ENCODE assay signal across 22 cellular contexts in the genomic region with DNA sequence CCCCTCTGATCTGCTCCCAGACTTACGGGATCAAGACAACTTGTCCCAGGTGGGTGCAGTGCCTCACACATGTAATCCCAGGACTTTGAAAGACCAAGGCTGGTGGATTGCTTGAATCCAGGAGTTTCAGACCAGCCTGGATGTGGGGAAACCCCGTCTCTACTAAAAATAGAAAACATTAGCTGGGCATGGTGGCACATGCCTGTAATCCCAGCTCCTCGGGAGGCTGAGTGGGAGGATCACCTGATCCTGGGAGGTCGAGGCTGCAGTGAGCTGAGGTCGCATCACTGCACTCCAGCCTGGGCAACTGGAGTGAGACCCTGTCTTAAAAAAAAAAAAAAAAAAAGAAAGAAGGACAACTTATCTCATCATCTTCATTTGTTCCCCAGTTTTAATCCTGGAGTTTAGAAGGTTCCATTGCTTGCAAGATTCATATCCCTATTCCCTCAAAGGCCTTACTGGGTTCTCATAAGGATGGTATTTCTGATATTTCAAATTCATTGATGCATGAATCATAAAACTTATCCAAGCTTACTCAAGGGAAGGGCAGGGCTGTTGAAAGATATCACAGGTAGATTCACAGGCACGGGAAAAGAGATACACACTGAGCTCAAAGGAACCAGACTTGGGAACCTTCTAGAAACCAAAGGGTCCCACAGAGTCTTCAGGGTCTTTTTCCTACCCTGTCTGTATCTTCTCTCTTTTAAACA. TPM values are rescaled to one million over a fixed set of nuclear protein-coding genes. Genes with fewer than 3 reads are reported as not detected.
A peak's percentile ranks its signal among the peaks of the same experiment; 100 is the strongest.
DNase-seq lines count a peak whose midpoint lies in the region; ATAC-seq, FAIRE-seq and TF ChIP-seq lines count a peak whose summit lies in the region.
"Had no signal": no experiment of that assay in that cellular context is flagged by ENCODE, and none has a peak within 500 bp of the region (broad histone marks: within the 10 kb centered on the region; RNA-seq: fewer than 3 reads in every experiment).

No MANE protein-coding gene starts in this region.

- peak in 1 of 4 donors; percentile 23 for ATAC-seq in psoas muscle
- ATAC-seq in HG02610 (IDR thresholded peaks at IDR 0.05; ENCODE audit: unreplicated experiment) = no peak

- peak overlapping the region; percentile 33; the same call in 1 of the 2 replicates for H3K4me2 ChIP-seq in BLaER1

- no peak overlapping the region for H3K9ac ChIP-seq in BLaER1

- FAIRE-seq in urothelium cell line (lab: Jason Lieb, UNC) = no peak
- FAIRE-seq: A204.1, H1, HTR-8/SVneo had no signal

- H3K36me3 ChIP-seq in BLaER1 (peaks cover 65% of the 10 kb centered on the region), WERI-Rb-1 (no peaks in the 10 kb centered on the region), psoas muscle (ENCODE audit: insufficient read depth in 1 of 2, low read depth in 1 of 2) (no peaks in the 10 kb centered on the region), brain microvascular endothelial cell (replicated peaks) (no peaks in the 10 kb centered on the region)
- H3K36me3 ChIP-seq: Peyer's patch had no signal

- in situ Hi-C loops in GM13977 (cut with MboI; ENCODE audit: low pct_unique_long_range_greater_than_20kb, low sequenced_read_pairs, unreplicated experiment) = no loop called here
- in situ Hi-C loops in brain microvascular endothelial cell (cut with HindIII; ENCODE audit: low pct_ligation_motif_present, low sequenced_read_pairs) = no loop called here

- H3K9me3 ChIP-seq in BLaER1 (no peaks in the 10 kb centered on the region; the same call in 1 of the 2 replicates), WERI-Rb-1 (ENCODE audit: severe bottlenecking) (no peaks in the 10 kb centered on the region), psoas muscle (no peaks in the 10 kb centered on the region)
- H3K9me3 ChIP-seq: Peyer's patch had no signal

- peaks cover 75% of the 10 kb centered on the region for H4K20me1 ChIP-seq in BLaER1

- no peak for TF ChIP-seq CTCF in WERI-Rb-1 (IDR thresholded peaks at IDR 0.05; ENCODE audit: low read depth, low read length)
- TF ChIP-seq CTCF in psoas muscle (IDR thresholded peaks at IDR 0.05) = no peak
- TF ChIP-seq CTCF in GM13977 (IDR thresholded peaks at IDR 0.05; ENCODE audit: extremely low read depth, insufficient read depth, missing control alignments) = no peak
- no peak for TF ChIP-seq CTCF in brain microvascular endothelial cell (IDR thresholded peaks at IDR 0.05; ENCODE audit: low read depth, low read length, missing control alignments)

- H3K27ac ChIP-seq in BLaER1 (peak overlapping the region; percentile 40; the same call in 1 of the 2 replicates), WERI-Rb-1 (peak overlapping the region; percentile 64), psoas muscle (peak overlapping the region; percentile 94), brain microvascular endothelial cell (no peak overlapping the region)
- H3K27ac ChIP-seq: HL-60, Peyer's patch had no signal

- intact Hi-C loops in psoas muscle (cut with DNase I) = no loop called here

- DNase-seq in WERI-Rb-1 (peak; percentile 38), kidney tubule cell (ENCODE audit: low spot score) (peak; percentile 53), psoas muscle (no peak), GM13977 (ENCODE audit: low spot score) (no peak), urothelium cell line (ENCODE audit: low spot score) (no peak), brain microvascular endothelial cell (no peak)
- DNase-seq: EL, HFFc6, Kasumi-1, MM.1S, NCI-H1092 treated with DMSO at 0.1 percent for 48 hours, NCI-H226, NCI-H524 treated with DMSO at 0.1 percent for 48 hours, Peyer's patch, Right ventricle myocardium superior had no signal

- H3K4me1 ChIP-seq in BLaER1 (peaks cover 99% of the 10 kb centered on the region), psoas muscle (peaks cover 75% of the 10 kb centered on the region)

- H3K4me3 ChIP-seq in BLaER1 = no peak overlapping the region
- no peak overlapping the region for H3K4me3 ChIP-seq in WERI-Rb-1 (ENCODE audit: low read depth, low read length)
- no peak overlapping the region for H3K4me3 ChIP-seq in psoas muscle
- H3K4me3 ChIP-seq in brain microvascular endothelial cell (ENCODE audit: low read depth, low read length) = no peak overlapping the region
- H3K4me3 ChIP-seq: Peyer's patch had no signal

- 59 to 69% (median 61%) methylated on average over 6 of the region's 6 CpGs for WGBS in psoas muscle, 3 donors

- H3K27me3 ChIP-seq in BLaER1 (no peaks in the 10 kb centered on the region), WERI-Rb-1 (ENCODE audit: insufficient read depth, low read depth, severe bottlenecking) (no peaks in the 10 kb centered on the region), psoas muscle (ENCODE audit: insufficient read depth in 3 of 3, low read length in 2 of 3) (no peaks in the 10 kb centered on the region), brain microvascular endothelial cell (replicated peaks) (no peaks in the 10 kb centered on the region)
- H3K27me3 ChIP-seq: Peyer's patch had no signal

RNA-seq across cellular contexts. Expression of a gene that starts 14.6 kb away (rescaled TPM):
- 10 to 100 TPM; 29.0 to 55.3 (median 41.3) TPM for total RNA-seq in psoas muscle
- polyA plus RNA-seq in psoas muscle = 10 to 100 TPM in 2 of 3 donors, 1 to 10 TPM in 1; 9.8 to 22.5 (median 20.1) TPM

RNA-seq across cellular contexts. Expression of a gene that starts 37.6 kb away (rescaled TPM):
- total RNA-seq in psoas muscle = 10 to 100 TPM; 26.6 to 35.3 (median 29.7) TPM
- 10 to 100 TPM; 17.7 to 24.8 (median 21.7) TPM for polyA plus RNA-seq in psoas muscle

RNA-seq across cellular contexts. Expression of a gene that starts 55.1 kb away (rescaled TPM):
- total RNA-seq in psoas muscle = not detected
- polyA plus RNA-seq in psoas muscle = not detected
- total RNA-seq: H1, HFFc6, Peyer's patch, Right ventricle myocardium superior had no signal
- polyA plus RNA-seq: H1, IgD-negative memory B cell had no signal

Comparison
In these comparisons a context has a peak if more than half of its experiments do, and no peak if none do; other contexts are left out.
1. DNase-seq: peak in WERI-Rb-1 (single experiment) and kidney tubule cell (single experiment); none in psoas muscle (0 of 2), GM13977 (single experiment), urothelium cell line (single experiment) and brain microvascular endothelial cell (single experiment).